Comparison of ENCODE assay signal across 15 cellular contexts in the genomic region with DNA sequence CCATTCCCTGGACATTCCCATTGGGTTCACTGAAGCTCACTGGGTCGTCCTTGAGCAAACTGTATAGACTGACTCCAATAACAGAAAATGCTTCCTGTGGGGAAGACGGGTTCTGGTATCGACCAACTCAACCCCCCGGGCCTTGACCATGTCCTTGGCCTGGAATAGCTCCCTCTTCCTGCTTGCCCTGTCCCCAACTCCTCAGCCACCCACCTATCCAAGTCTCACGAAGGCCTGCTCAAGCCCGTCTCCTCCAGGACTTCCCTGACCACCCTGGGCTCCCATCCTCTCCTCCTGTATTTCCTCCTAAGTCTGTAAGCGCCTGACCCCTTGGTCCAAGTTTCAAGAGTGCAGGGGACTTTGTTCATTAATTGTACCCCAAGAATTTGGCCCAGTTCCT. TPM values are rescaled to one million over a fixed set of nuclear protein-coding genes. Genes with fewer than 3 reads are reported as not detected.
DNase-seq lines count a peak whose midpoint lies in the region; ATAC-seq and TF ChIP-seq lines count a peak whose summit lies in the region.
"Had no signal": no experiment of that assay in that cellular context is flagged by ENCODE, and none has a peak within 500 bp of the region (broad histone marks: within the 10 kb centered on the region; RNA-seq: fewer than 3 reads in every experiment).

No MANE protein-coding gene starts in this region.

- H2BK15ac ChIP-seq in mesenchymal stem cell (ENCODE audit: low read depth, poor library complexity, severe bottlenecking) = no peak overlapping the region

- intact Hi-C loops in heart left ventricle (cut with DNase I) = loop anchor here in 1 of 10 donors (5.0 kb wide), 1 partner anchor 37 kb away; no protein-coding TSS in a partner anchor
- intact Hi-C loops in activated T-helper 1 cell treated with anti-CD3 and anti-CD28 coated beads, Interleukin-12 subunit alpha, Interleukin-12 subunit beta, Interleukin-2, Interleukin-4 antibody, amounts not matched to agents 30 ng/mL and 10 ng/mL and 1 ng/mL, durations not matched to agents 14 hours and 24 hours and 36 hours (cut with micrococcal nuclease) = no loop called here

- no peaks in the 10 kb centered on the region for H3K36me3 ChIP-seq in cardiac muscle cell
- H3K36me3 ChIP-seq in heart left ventricle = no peaks in the 10 kb centered on the region
- H3K36me3 ChIP-seq in mesenchymal stem cell (ENCODE audit: control insufficient read depth in 1 of 2, insufficient read depth in 2 of 2, low read depth in 1 of 2, low read length in 2 of 2) = no peaks in the 10 kb centered on the region
- H3K36me3 ChIP-seq: pancreas had no signal

- no peaks in the 10 kb centered on the region for H3K27me3 Mint-ChIP-seq in activated T-helper 1 cell treated with anti-CD3 and anti-CD28 coated beads, Interleukin-12 subunit alpha, Interleukin-12 subunit beta, Interleukin-2, Interleukin-4 antibody, amounts not matched to agents 30 ng/mL and 10 ng/mL and 1 ng/mL, durations not matched to agents 14 hours and 24 hours and 36 hours (ENCODE audit: insufficient read depth)
- H3K27me3 Mint-ChIP-seq in type B pancreatic cell = no peaks in the 10 kb centered on the region

- H3K27ac Mint-ChIP-seq in activated T-helper 1 cell treated with anti-CD3 and anti-CD28 coated beads, Interleukin-12 subunit alpha, Interleukin-12 subunit beta, Interleukin-2, Interleukin-4 antibody, amounts not matched to agents 30 ng/mL and 10 ng/mL and 1 ng/mL, durations not matched to agents 14 hours and 24 hours and 36 hours = peak overlapping the region; percentile 73
- peak overlapping the region; percentile 84 for H3K27ac Mint-ChIP-seq in type B pancreatic cell

- H3K4me3 ChIP-seq in cardiac muscle cell = no peak overlapping the region
- H3K4me3 ChIP-seq in heart left ventricle = no peak overlapping the region
- H3K4me3 ChIP-seq in mesenchymal stem cell (ENCODE audit: insufficient read depth in 1 of 2, low read depth in 1 of 2, low read length in 2 of 2) = no peak overlapping the region
- H3K4me3 ChIP-seq: coronary artery, pancreas had no signal

- H2BK5ac ChIP-seq in mesenchymal stem cell (ENCODE audit: low read depth, low read length, poor library complexity, severe bottlenecking) = no peak overlapping the region

- no peak overlapping the region for H2AFZ ChIP-seq in mesenchymal stem cell (ENCODE audit: low read depth, low read length)

- H3K18ac ChIP-seq in mesenchymal stem cell (ENCODE audit: low read depth in 1 of 2, low read length in 2 of 2) = no peak overlapping the region

- no peak overlapping the region for H3K9ac ChIP-seq in mesenchymal stem cell (ENCODE audit: low read length)

- H3K9me3 Mint-ChIP-seq in activated T-helper 1 cell treated with anti-CD3 and anti-CD28 coated beads, Interleukin-12 subunit alpha, Interleukin-12 subunit beta, Interleukin-2, Interleukin-4 antibody, amounts not matched to agents 30 ng/mL and 10 ng/mL and 1 ng/mL, durations not matched to agents 14 hours and 24 hours and 36 hours = no peaks in the 10 kb centered on the region
- H3K9me3 Mint-ChIP-seq in type B pancreatic cell = no peaks in the 10 kb centered on the region

- no peak overlapping the region for H2BK120ac ChIP-seq in mesenchymal stem cell (ENCODE audit: low read depth, low read length)

- no peak for ATAC-seq in heart left ventricle
- ATAC-seq: left cardiac atrium, pancreas had no signal

- peaks cover 24% of the 10 kb centered on the region for H3K4me1 Mint-ChIP-seq in activated T-helper 1 cell treated with anti-CD3 and anti-CD28 coated beads, Interleukin-12 subunit alpha, Interleukin-12 subunit beta, Interleukin-2, Interleukin-4 antibody, amounts not matched to agents 30 ng/mL and 10 ng/mL and 1 ng/mL, durations not matched to agents 14 hours and 24 hours and 36 hours (ENCODE audit: low read depth)
- H3K4me1 Mint-ChIP-seq in type B pancreatic cell (ENCODE audit: unreplicated experiment) = peaks cover 22% of the 10 kb centered on the region

- TF ChIP-seq POLR2A in heart left ventricle (IDR thresholded peaks at IDR 0.05) = no peak

- WGBS in heart left ventricle, 4 donors = 88 to 91% (median 90%) methylated on average over 7 of the region's 7 CpGs
- 97% methylated on average over 7 of the region's 7 CpGs for whole genome bisulfite sequencing in mesenchymal stem cell

- peaks cover 23% of the 10 kb centered on the region for H3K4me1 ChIP-seq in cardiac muscle cell (ENCODE audit: low read depth)
- H3K4me1 ChIP-seq in heart left ventricle = peaks cover 0 to 25% (median 12%) of the 10 kb centered on the region in 12 donors
- peaks cover 34% of the 10 kb centered on the region for H3K4me1 ChIP-seq in mesenchymal stem cell (ENCODE audit: control insufficient read depth, insufficient read depth, low read depth, low read length)

- H2BK12ac ChIP-seq in mesenchymal stem cell (ENCODE audit: low read length in 2 of 2) = peak overlapping the region in 1 of 2 experiments; percentile 63

- H3K36me3 Mint-ChIP-seq in activated T-helper 1 cell treated with anti-CD3 and anti-CD28 coated beads, Interleukin-12 subunit alpha, Interleukin-12 subunit beta, Interleukin-2, Interleukin-4 antibody, amounts not matched to agents 30 ng/mL and 10 ng/mL and 1 ng/mL, durations not matched to agents 14 hours and 24 hours and 36 hours (ENCODE audit: low read depth) = peaks cover 7% of the 10 kb centered on the region
- no peaks in the 10 kb centered on the region for H3K36me3 Mint-ChIP-seq in type B pancreatic cell

- H3K4ac ChIP-seq in mesenchymal stem cell (ENCODE audit: low read depth in 1 of 2, low read length in 2 of 2) = no peak overlapping the region

- H3K27me3 ChIP-seq in cardiac muscle cell (no peaks in the 10 kb centered on the region), heart left ventricle (no peaks in the 10 kb centered on the region), mesenchymal stem cell (ENCODE audit: control insufficient read depth in 1 of 2, insufficient read depth in 1 of 2, low read length in 2 of 2) (no peaks in the 10 kb centered on the region)
- H3K27me3 ChIP-seq: pancreas had no signal

- DNase-seq in cardiac muscle cell (ENCODE audit: low read depth in 1 of 2, low spot score in 1 of 2) (no peak), heart left ventricle (no peak), mesenchymal stem cell (no peak), type B pancreatic cell (ENCODE audit: extremely low spot score, unreplicated experiment) (no peak), CD1c-positive myeloid dendritic cell (ENCODE audit: extremely low spot score) (no peak), KG1 (lab: John Stamatoyannopoulos, UW) (no peak), epidermal melanocyte (ENCODE audit: insufficient read length, low spot score) (no peak)
- DNase-seq in activated T-helper 1 cell treated with anti-CD3 and anti-CD28 coated beads, Interleukin-12 subunit alpha, Interleukin-12 subunit beta, Interleukin-2, Interleukin-4 antibody, amounts not matched to agents 30 ng/mL and 10 ng/mL and 1 ng/mL, durations not matched to agents 14 hours and 24 hours and 36 hours (ENCODE audit: low spot score) = no peak
- DNase-seq: activated gamma-delta T cell, EL, left cardiac atrium, NCI-H69, WERI-Rb-1 had no signal

- H2AK5ac ChIP-seq in mesenchymal stem cell (ENCODE audit: low read length, severe bottlenecking) = no peak overlapping the region

- H3K4me3 Mint-ChIP-seq in activated T-helper 1 cell treated with anti-CD3 and anti-CD28 coated beads, Interleukin-12 subunit alpha, Interleukin-12 subunit beta, Interleukin-2, Interleukin-4 antibody, amounts not matched to agents 30 ng/mL and 10 ng/mL and 1 ng/mL, durations not matched to agents 14 hours and 24 hours and 36 hours = peak overlapping the region; percentile 17
- H3K4me3 Mint-ChIP-seq in type B pancreatic cell = peak overlapping the region; percentile 55

- peak overlapping the region; percentile 83 for H4K91ac ChIP-seq in mesenchymal stem cell (ENCODE audit: low read length)

- no peak overlapping the region for H3K4me2 ChIP-seq in mesenchymal stem cell (ENCODE audit: low read length, poor library complexity, severe bottlenecking)

- no peak overlapping the region for H4K8ac ChIP-seq in mesenchymal stem cell (ENCODE audit: low read length)

- no peaks in the 10 kb centered on the region for H3K9me3 ChIP-seq in cardiac muscle cell (ENCODE audit: low read depth)
- H3K9me3 ChIP-seq in heart left ventricle = no peaks in the 10 kb centered on the region
- no peaks in the 10 kb centered on the region for H3K9me3 ChIP-seq in mesenchymal stem cell (ENCODE audit: control insufficient read depth, low read length)
- H3K9me3 ChIP-seq: pancreas had no signal

- no peaks in the 10 kb centered on the region for H3K79me1 ChIP-seq in mesenchymal stem cell (replicated peaks; ENCODE audit: low read length, poor library complexity, severe bottlenecking)

- TF ChIP-seq CTCF in cardiac muscle cell (IDR thresholded peaks at IDR 0.05; ENCODE audit: low read depth, low read length) (no peak), heart left ventricle (IDR thresholded peaks at IDR 0.05) (no peak), type B pancreatic cell (conservative IDR thresholded peaks at IDR 0.05) (no peak)

- H3K23ac ChIP-seq in mesenchymal stem cell (ENCODE audit: low read length in 2 of 2) = no peak overlapping the region

- H3K27ac ChIP-seq in cardiac muscle cell (peak overlapping the region; percentile 95), heart left ventricle (no peak overlapping the region), mesenchymal stem cell (ENCODE audit: low read length, poor library complexity, severe bottlenecking) (no peak overlapping the region)
- H3K27ac ChIP-seq: coronary artery, WERI-Rb-1 had no signal

- no peak overlapping the region for H3K14ac ChIP-seq in mesenchymal stem cell (ENCODE audit: low read length in 2 of 2)

RNA-seq across cellular contexts. Expression of a gene that starts 2.8 kb away (rescaled TPM):
- total RNA-seq in cardiac muscle cell = 505 and 639 TPM in 2 replicates
- 341 and 384 TPM in 2 replicates for polyA plus RNA-seq in cardiac muscle cell
- 10 to 100 TPM; 36.4 to 71.5 (median 44.8) TPM for total RNA-seq in heart left ventricle
- polyA plus RNA-seq in heart left ventricle = 10 to 100 TPM; 23.0 to 76.1 TPM
- 415 and 438 TPM in 2 replicates for total RNA-seq in activated T-helper 1 cell treated with anti-CD3 and anti-CD28 coated beads, Interleukin-12 subunit alpha, Interleukin-12 subunit beta, Interleukin-2, Interleukin-4 antibody, amounts not matched to agents 30 ng/mL and 10 ng/mL and 1 ng/mL, durations not matched to agents 14 hours and 24 hours and 36 hours
- polyA plus RNA-seq in mesenchymal stem cell (2013, experiment 1 of 2) = 544 TPM
- polyA plus RNA-seq in mesenchymal stem cell (2013, experiment 2 of 2) = 524 TPM
- total RNA-seq in type B pancreatic cell (ENCODE audit: low replicate concordance) = 244 and 355 TPM in 2 replicates

RNA-seq across cellular contexts. Expression of a gene that starts 14.9 kb away (rescaled TPM):
- total RNA-seq in cardiac muscle cell (13.1 and 13.4 TPM in 2 replicates), heart left ventricle (10 to 100 TPM; 18.4 to 37.4 (median 22.6) TPM), type B pancreatic cell (ENCODE audit: low replicate concordance) (16.0 and 20.8 TPM in 2 replicates)
- polyA plus RNA-seq in cardiac muscle cell (14.7 and 17.7 TPM in 2 replicates), heart left ventricle (10 to 100 TPM; 36.5 to 50.4 TPM)
- 14.3 and 15.0 TPM in 2 replicates for total RNA-seq in activated T-helper 1 cell treated with anti-CD3 and anti-CD28 coated beads, Interleukin-12 subunit alpha, Interleukin-12 subunit beta, Interleukin-2, Interleukin-4 antibody, amounts not matched to agents 30 ng/mL and 10 ng/mL and 1 ng/mL, durations not matched to agents 14 hours and 24 hours and 36 hours
- 47.1 TPM for polyA plus RNA-seq in mesenchymal stem cell (2013, experiment 1 of 2)
- polyA plus RNA-seq in mesenchymal stem cell (2013, experiment 2 of 2) = 50.5 TPM
